In genomic region chr7:116500071-116500853, GRCh38 we compare ENCODE assay signal across 8 cellular contexts. TPM values are rescaled to one million over a fixed set of nuclear protein-coding genes. Genes with fewer than 3 reads are reported as not detected.
DNase-seq lines count a peak whose midpoint lies in the region; ATAC-seq and TF ChIP-seq lines count a peak whose summit lies in the region.

No MANE protein-coding gene starts in this region.

- no peaks in the 10 kb centered on the region for H3K9me3 Mint-ChIP-seq in HFFc6
- H3K9me3 Mint-ChIP-seq in stimulated activated memory B cell treated with anti-CD40 and anti-IgM and Interleukin-4, amounts not matched to agents 10 μg/mL and 1 μg/mL and 100 μg/mL, for 72 hours: no peaks in the 10 kb centered on the region

- H3K36me3 Mint-ChIP-seq in HFFc6 (ENCODE audit: low read depth): peaks cover 37% of the 10 kb centered on the region
- H3K36me3 Mint-ChIP-seq in stimulated activated memory B cell treated with anti-CD40 and anti-IgM and Interleukin-4, amounts not matched to agents 10 μg/mL and 1 μg/mL and 100 μg/mL, for 72 hours: no peaks in the 10 kb centered on the region

- peaks cover 0 to 39% of the 10 kb centered on the region in 2 donors for H3K27me3 ChIP-seq in left lung

- H3K27ac ChIP-seq in left lung: peak overlapping the region; percentile 86 to 88

- H3K4me1 ChIP-seq in left lung: peaks cover 0 to 22% of the 10 kb centered on the region in 2 donors

- no peaks in the 10 kb centered on the region for H3K9me3 ChIP-seq in left lung

- peak overlapping the region; percentile 90 for H3K27ac Mint-ChIP-seq in HFFc6
- H3K27ac Mint-ChIP-seq in stimulated activated memory B cell treated with anti-CD40 and anti-IgM and Interleukin-4, amounts not matched to agents 10 μg/mL and 1 μg/mL and 100 μg/mL, for 72 hours: no peak overlapping the region

- intact Hi-C loops in left lung (cut with DNase I): no loop called here

- TF ChIP-seq CTCF in HFFc6 (IDR thresholded peaks at IDR 0.05) (no peak), choroid plexus epithelial cell (conservative IDR thresholded peaks at IDR 0.05; ENCODE audit: low read depth, low read length) (no peak), left lung (IDR thresholded peaks at IDR 0.05) (no peak)

- H3K4me1 Mint-ChIP-seq in HFFc6 (ENCODE audit: low read depth): peaks cover 74% of the 10 kb centered on the region
- peaks cover 19% of the 10 kb centered on the region for H3K4me1 Mint-ChIP-seq in stimulated activated memory B cell treated with anti-CD40 and anti-IgM and Interleukin-4, amounts not matched to agents 10 μg/mL and 1 μg/mL and 100 μg/mL, for 72 hours

- DNase-seq in GM03348 (ENCODE audit: low spot score) (peak; percentile 43), HFFc6 (no peak), SW480 (ENCODE audit: low spot score) (peak; percentile 76), choroid plexus epithelial cell (ENCODE audit: low read depth) (peak; percentile 53), left lung (peak in 1 of 2 donors; percentile 71), DMS79 treated with DMSO at 0.1 percent for 48 hours (lab: John Stamatoyannopoulos, UW) (no peak)

- ATAC-seq in left lung (peak; percentile 59), HG02840 (IDR thresholded peaks at IDR 0.05; ENCODE audit: low FRiP score, unreplicated experiment) (no peak)
- peak; percentile 46 for ATAC-seq in stimulated activated memory B cell treated with anti-CD40 and anti-IgM and Interleukin-4, amounts not matched to agents 10 μg/mL and 1 μg/mL and 100 μg/mL, for 72 hours

- H3K27me3 Mint-ChIP-seq in HFFc6 (ENCODE audit: insufficient read depth): 0 out of 2 replicates have a peak, but pooled peaks cover 3% of the 10 kb centered on the region
- H3K27me3 Mint-ChIP-seq in stimulated activated memory B cell treated with anti-CD40 and anti-IgM and Interleukin-4, amounts not matched to agents 10 μg/mL and 1 μg/mL and 100 μg/mL, for 72 hours: peaks cover 37% of the 10 kb centered on the region

- peak overlapping the region; percentile 96 for H3K4me3 Mint-ChIP-seq in HFFc6
- peak overlapping the region; percentile 73 for H3K4me3 Mint-ChIP-seq in stimulated activated memory B cell treated with anti-CD40 and anti-IgM and Interleukin-4, amounts not matched to agents 10 μg/mL and 1 μg/mL and 100 μg/mL, for 72 hours

- H3K36me3 ChIP-seq in left lung: no peaks in the 10 kb centered on the region

- H3K4me3 ChIP-seq in choroid plexus epithelial cell (ENCODE audit: low read depth, low read length): peak overlapping the region; percentile 82
- H3K4me3 ChIP-seq in left lung: peak overlapping the region; percentile 39 to 60

RNA-seq across cellular contexts. Expression of gene CAV2, which starts 0.7 kb away (rescaled TPM):
- total RNA-seq in HFFc6 (2021; fragmentation: NEBNext Ultra II Directional; extraction: Animal tissue kit (Norgen Biotek cat#: 25700)): 100 to 1,000 TPM; 157 to 229 (median 186) TPM
- 100 to 1,000 TPM; 162 to 210 TPM for total RNA-seq in left lung

RNA-seq across cellular contexts. Expression of gene CAV1, which starts 24.6 kb away (rescaled TPM):
- 1,000 to 10,000 TPM in 5 of 6 experiments, 100 to 1,000 TPM in 1; 938 to 1,171 (median 1,076) TPM for total RNA-seq in HFFc6 (2021; fragmentation: NEBNext Ultra II Directional; extraction: Animal tissue kit (Norgen Biotek cat#: 25700))
- total RNA-seq in left lung: 100 to 1,000 TPM; 377 to 520 TPM

Comparison
In these comparisons a context has a peak if more than half of its experiments do, and no peak if none do; other contexts are left out.
1. DNase-seq: peak in GM03348 (single experiment), SW480 (single experiment) and choroid plexus epithelial cell (single experiment); none in HFFc6 (single experiment) and DMS79 treated with DMSO at 0.1 percent for 48 hours (single experiment).